ENCODE assay signal across 23 cellular contexts in the genomic region with DNA sequence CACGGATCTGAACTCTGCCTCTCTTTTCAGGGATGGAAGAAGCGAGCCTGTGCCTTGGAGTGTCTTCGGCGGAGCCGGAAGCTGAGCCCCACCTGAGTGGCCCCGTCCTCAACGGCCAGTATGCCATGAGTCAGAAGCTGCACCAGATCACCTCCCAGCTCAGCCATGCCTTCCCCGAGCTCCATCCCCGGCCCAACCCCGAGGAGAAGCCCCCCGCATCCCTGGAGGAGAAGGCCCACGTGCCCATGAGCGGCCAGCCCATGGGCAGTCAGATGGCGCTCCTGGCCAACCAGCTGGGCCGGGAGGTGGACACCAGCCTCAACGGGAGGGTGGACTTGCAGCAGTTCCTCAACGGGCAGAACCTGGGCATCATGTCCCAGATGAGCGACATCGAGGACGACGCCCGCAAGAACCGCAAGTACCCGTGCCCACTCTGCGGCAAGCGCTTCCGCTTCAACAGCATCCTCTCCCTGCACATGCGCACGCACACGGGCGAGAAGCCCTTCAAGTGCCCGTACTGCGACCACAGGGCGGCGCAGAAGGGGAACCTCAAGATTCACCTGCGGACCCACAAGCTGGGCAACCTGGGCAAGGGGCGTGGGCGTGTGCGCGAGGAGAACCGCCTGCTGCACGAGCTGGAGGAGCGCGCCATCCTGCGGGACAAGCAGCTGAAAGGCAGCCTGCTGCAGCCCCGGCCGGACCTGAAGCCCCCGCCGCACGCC.
"Had no signal": no experiment of that assay in that cellular context is flagged by ENCODE, and none has a peak within 500 bp of the region (broad histone marks: within the 10 kb centered on the region; RNA-seq: fewer than 3 reads in every experiment).

No MANE protein-coding gene starts in this region.

- DNase-seq: heart right ventricle; kidney glomerular epithelial cell; left cardiac atrium; left ventricle myocardium superior; lower lobe of right lung; mammary epithelial cell; mesenchymal stem cell; naive B cell; natural killer cell; nephron progenitor cell; ovary; right lobe of liver; stimulated activated CD4-positive, alpha-beta T cell treated with anti-CD3 and anti-CD28 coated beads, Interleukin-12 subunit alpha, Interleukin-12 subunit beta, amount 100 ng/mL, for 4 hours; stimulated activated CD4-positive, alpha-beta T cell treated with anti-CD3 and anti-CD28 coated beads, Interleukin-15, amount 100 ng/mL, for 24 hours; stimulated activated CD4-positive, alpha-beta T cell treated with anti-CD3 and anti-CD28 coated beads, Interleukin-4, amount 100 ng/mL, for 24 hours; stimulated activated naive CD4-positive, alpha-beta T cell; uterus had no signal

- FAIRE-seq: keratinocyte had no signal

- H3K4me2 ChIP-seq: hepatocyte, neural progenitor cell, smooth muscle cell had no signal

- H3K4me3 ChIP-seq: heart right ventricle, hepatocyte, lower lobe of right lung, neural progenitor cell, ovary, right atrium auricular region, right lobe of liver, smooth muscle cell, tibial nerve, uterus had no signal

- H3K9me3 ChIP-seq: heart right ventricle, lower lobe of right lung, ovary, right atrium auricular region, right lobe of liver, tibial nerve, uterus had no signal

- H3K9ac ChIP-seq: neural progenitor cell had no signal

- H3K79me2 ChIP-seq: hepatocyte had no signal

- H3K27me3 ChIP-seq: neural progenitor cell, ovary, right atrium auricular region, right lobe of liver, tibial nerve, uterus had no signal

- H3K36me3 ChIP-seq: heart right ventricle, lower lobe of right lung, neural progenitor cell, ovary, right atrium auricular region, right lobe of liver, uterus had no signal

- H3K27ac ChIP-seq: heart right ventricle, hepatocyte, lower lobe of right lung, neural progenitor cell, ovary, right atrium auricular region, right lobe of liver, tibial nerve, uterus had no signal

- H3K4me1 ChIP-seq: lower lobe of right lung, right atrium auricular region, right lobe of liver, uterus had no signal

- H2AFZ ChIP-seq: hepatocyte, neural progenitor cell had no signal
